In the genomic region with DNA sequence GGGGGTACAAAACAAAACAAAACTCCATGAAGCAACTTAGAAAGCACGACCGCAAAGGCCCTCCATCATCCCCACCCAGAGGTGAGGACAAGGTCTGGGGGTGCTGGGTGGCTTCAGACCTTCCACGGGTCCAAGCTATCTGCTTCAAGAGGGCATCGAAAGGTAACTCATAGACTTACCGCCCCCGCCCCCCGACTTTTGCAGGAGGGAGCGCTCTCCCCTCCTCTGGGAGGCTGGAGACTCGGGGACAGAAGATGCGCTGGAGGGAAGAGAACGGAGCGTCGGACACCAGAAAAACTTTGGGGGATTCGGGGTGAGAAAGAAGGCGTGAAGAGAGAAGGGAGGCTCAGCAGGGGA, we compare ENCODE assay signal across 8 cellular contexts. TPM values are rescaled to one million over a fixed set of nuclear protein-coding genes. Genes with fewer than 3 reads are reported as not detected.
A peak's percentile ranks its signal among the peaks of the same experiment; 100 is the strongest.
DNase-seq lines count a peak whose midpoint lies in the region; ATAC-seq, FAIRE-seq and TF ChIP-seq lines count a peak whose summit lies in the region.

No MANE protein-coding gene starts in this region.

- peaks cover 1% of the 10 kb centered on the region; the same call in 1 of the 2 replicates for H3K27me3 Mint-ChIP-seq in H9 (ENCODE audit: low read depth)
- H3K27me3 Mint-ChIP-seq in activated T-cell treated with anti-CD3 and anti-CD28 coated beads, Interleukin-2, amount 50 U/mL, for 24 hours, result peaks cover 3% of the 10 kb centered on the region
- H3K27me3 Mint-ChIP-seq in stimulated activated memory B cell treated with anti-CD40 and anti-IgM and Interleukin-4, amounts not matched to agents 10 μg/mL and 1 μg/mL and 100 μg/mL, for 72 hours, result peaks cover 21% of the 10 kb centered on the region

- no peak overlapping the region for H2BK5ac ChIP-seq in H9 (ENCODE audit: insufficient read length, low read length)

- peak overlapping the region; percentile 6 for H3K14ac ChIP-seq in H9 (ENCODE audit: insufficient read depth, low read length)

- no peak overlapping the region for H3T11ph ChIP-seq in H9 (ENCODE audit: low read length)

- H3K9me3 Mint-ChIP-seq in H9, result no peaks in the 10 kb centered on the region; a peak in 1 of 5 replicates
- H3K9me3 Mint-ChIP-seq in activated T-cell treated with anti-CD3 and anti-CD28 coated beads, Interleukin-2, amount 50 U/mL, for 24 hours, result no peaks in the 10 kb centered on the region
- H3K9me3 Mint-ChIP-seq in stimulated activated memory B cell treated with anti-CD40 and anti-IgM and Interleukin-4, amounts not matched to agents 10 μg/mL and 1 μg/mL and 100 μg/mL, for 72 hours, result no peaks in the 10 kb centered on the region

- H3K18ac ChIP-seq in H9 (ENCODE audit: insufficient read length, low read depth, low read length), result no peak overlapping the region

- H3K4me1 ChIP-seq in A549, result peaks cover 9% of the 10 kb centered on the region; the same call in 1 of the 3 replicates
- peaks cover 6% of the 10 kb centered on the region; the same call in 1 of the 2 replicates for H3K4me1 ChIP-seq in H9 (ENCODE audit: insufficient read depth, low read length)
- H3K4me1 ChIP-seq in hepatocyte (ENCODE audit: insufficient read depth), result peaks cover 16% of the 10 kb centered on the region

- H2BK12ac ChIP-seq in H9 (ENCODE audit: insufficient read length, low read depth, low read length), result no peak overlapping the region

- H4K5ac ChIP-seq in H9 (ENCODE audit: insufficient read length, low read depth, low read length), result no peak overlapping the region

- no peaks in the 10 kb centered on the region for H4K20me1 ChIP-seq in H9 (ENCODE audit: control insufficient read depth, insufficient read depth, insufficient read length)
- H4K20me1 ChIP-seq in hepatocyte (ENCODE audit: insufficient read depth, poor library complexity, severe bottlenecking), result no peaks in the 10 kb centered on the region

- H3K4me3 ChIP-seq in A549 (peak overlapping the region; percentile 91), hepatocyte (peak overlapping the region; percentile 76)

- H3K79me1 ChIP-seq in H9 (ENCODE audit: insufficient read depth, low read depth, low read length, poor library complexity, severe bottlenecking), result no peaks in the 10 kb centered on the region

- H3K27me3 ChIP-seq in H9 (ENCODE audit: insufficient read depth, low read length) (no peaks in the 10 kb centered on the region), hepatocyte (no peaks in the 10 kb centered on the region)

- no peaks in the 10 kb centered on the region for H3K79me2 ChIP-seq in H9 (ENCODE audit: insufficient read depth, low read length)
- H3K79me2 ChIP-seq in hepatocyte, result peaks cover 28% of the 10 kb centered on the region

- POLR2A ChIA-PET in A549 (lab: Yijun Ruan, JAX), result no interaction called here

- TF ChIP-seq RAD21 in A549 (conservative IDR thresholded peaks at IDR 0.05 in 1 of 2, IDR thresholded peaks at IDR 0.05 in 1 of 2), result no peak

- H3K23me2 ChIP-seq in H9 (ENCODE audit: insufficient read length, low read depth, low read length, poor library complexity, severe bottlenecking), result peaks cover 10% of the 10 kb centered on the region

- H3K36me3 ChIP-seq in hepatocyte (replicated peaks; ENCODE audit: insufficient read depth, low read depth), result no peaks in the 10 kb centered on the region

- CTCF ChIA-PET in A549 (lab: Yijun Ruan, JAX), result interaction anchor here (1.2 to 2.4 kb wide), 2 partner anchors 14 to 59 kb away, joined by 5 to 6 read pairs; no protein-coding TSS in a partner anchor

- TF ChIP-seq POLR2A in A549 (IDR thresholded peaks at IDR 0.05; ENCODE audit: low read length), result no peak

- H2AK5ac ChIP-seq in H9 (ENCODE audit: insufficient read length, low read length), result no peak overlapping the region

- no peak overlapping the region for H2BK20ac ChIP-seq in H9 (ENCODE audit: low read depth, low read length, poor library complexity, severe bottlenecking)

- peak overlapping the region in 1 of 3 experiments; percentile 87; a peak in 1 of 7 replicates for H3K27ac Mint-ChIP-seq in H9
- H3K27ac Mint-ChIP-seq in activated T-cell treated with anti-CD3 and anti-CD28 coated beads, Interleukin-2, amount 50 U/mL, for 24 hours, result peak overlapping the region; percentile 55
- peak overlapping the region; percentile 77 for H3K27ac Mint-ChIP-seq in stimulated activated memory B cell treated with anti-CD40 and anti-IgM and Interleukin-4, amounts not matched to agents 10 μg/mL and 1 μg/mL and 100 μg/mL, for 72 hours

- H3K9ac ChIP-seq in H9 (ENCODE audit: extremely low read depth, insufficient read length, low read length), result no peak overlapping the region

- H2BK15ac ChIP-seq in H9 (ENCODE audit: low read depth, low read length), result no peak overlapping the region

- no peak overlapping the region for H3K56ac ChIP-seq in H9 (ENCODE audit: insufficient read length, low read depth, low read length)

- H3K9me2 ChIP-seq in hepatocyte (replicated peaks; ENCODE audit: insufficient read depth), result no peaks in the 10 kb centered on the region

- H3K4ac ChIP-seq in H9 (ENCODE audit: low read depth, low read length), result no peak overlapping the region

- H3K23ac ChIP-seq in H9 (ENCODE audit: insufficient read length, low read depth, low read length), result no peak overlapping the region

- H3K36me3 Mint-ChIP-seq in H9 (ENCODE audit: insufficient read depth in 1 of 3, low read depth in 3 of 3), result peaks cover 0 to 5% (median 0%) of the 10 kb centered on the region in 3 experiments; a peak in 3 of 7 replicates
- peaks cover 8% of the 10 kb centered on the region for H3K36me3 Mint-ChIP-seq in activated T-cell treated with anti-CD3 and anti-CD28 coated beads, Interleukin-2, amount 50 U/mL, for 24 hours (ENCODE audit: low read depth)
- H3K36me3 Mint-ChIP-seq in stimulated activated memory B cell treated with anti-CD40 and anti-IgM and Interleukin-4, amounts not matched to agents 10 μg/mL and 1 μg/mL and 100 μg/mL, for 72 hours, result peaks cover 20% of the 10 kb centered on the region

- H3K9me3 ChIP-seq in A549, result no peaks in the 10 kb centered on the region
- H3K9me3 ChIP-seq in H9 (ENCODE audit: control insufficient read depth, low read depth, low read length), result no peaks in the 10 kb centered on the region
- no peaks in the 10 kb centered on the region for H3K9me3 ChIP-seq in hepatocyte (ENCODE audit: low read depth)

- peaks cover 25 to 27% of the 10 kb centered on the region in 2 experiments for H3K4me1 Mint-ChIP-seq in H9
- peaks cover 17% of the 10 kb centered on the region for H3K4me1 Mint-ChIP-seq in activated T-cell treated with anti-CD3 and anti-CD28 coated beads, Interleukin-2, amount 50 U/mL, for 24 hours (ENCODE audit: low read depth)
- H3K4me1 Mint-ChIP-seq in stimulated activated memory B cell treated with anti-CD40 and anti-IgM and Interleukin-4, amounts not matched to agents 10 μg/mL and 1 μg/mL and 100 μg/mL, for 72 hours, result peaks cover 24% of the 10 kb centered on the region

- TF ChIP-seq EP300 in A549 (IDR thresholded peaks at IDR 0.05), result no peak

- H3K4me3 Mint-ChIP-seq in H9, result peak overlapping the region; percentile 82 to 94
- H3K4me3 Mint-ChIP-seq in activated T-cell treated with anti-CD3 and anti-CD28 coated beads, Interleukin-2, amount 50 U/mL, for 24 hours, result peak overlapping the region; percentile 77
- H3K4me3 Mint-ChIP-seq in stimulated activated memory B cell treated with anti-CD40 and anti-IgM and Interleukin-4, amounts not matched to agents 10 μg/mL and 1 μg/mL and 100 μg/mL, for 72 hours, result peak overlapping the region; percentile 91

- no peak overlapping the region for H2BK120ac ChIP-seq in H9 (ENCODE audit: low read depth, low read length, poor library complexity, severe bottlenecking)

- peak overlapping the region; percentile 76 to 83 for H3K27ac ChIP-seq in A549
- H3K27ac ChIP-seq in H9 (ENCODE audit: insufficient read length, low read depth, low read length), result no peak overlapping the region
- peak overlapping the region; percentile 29 for H3K27ac ChIP-seq in hepatocyte

- 17% methylated on average over 14 of the region's 15 CpGs for WGBS in A549 (ENCODE audit: missing lambda C conversion rate)
- no CpG with 5 or more reads among the region's 15 CpGs for WGBS in H9 (ENCODE audit: extremely low coverage, insufficient read length, low lambda C conversion rate)
- 3% methylated on average over 12 of the region's 15 CpGs for WGBS in hepatocyte (ENCODE audit: low lambda C conversion rate, missing lambda C conversion rate)

- TF ChIP-seq CTCF in A549 (IDR thresholded peaks at IDR 0.05) (no peak), H9 (conservative IDR thresholded peaks at IDR 0.05) (no peak), hepatocyte (IDR thresholded peaks at IDR 0.05; ENCODE audit: poor library complexity) (no peak)

- no peak overlapping the region for H4K8ac ChIP-seq in H9 (replicated peaks; ENCODE audit: insufficient read length, low read depth, low read length)

- peak in 1 of 2 experiments; percentile 50; a peak in 3 of 6 replicates for ATAC-seq in A549
- peak; percentile 42 for ATAC-seq in stimulated activated memory B cell treated with anti-CD40 and anti-IgM and Interleukin-4, amounts not matched to agents 10 μg/mL and 1 μg/mL and 100 μg/mL, for 72 hours
- no peak for ATAC-seq in HG03025 (IDR thresholded peaks at IDR 0.05; ENCODE audit: low FRiP score, unreplicated experiment)
- no peak for ATAC-seq in HG03378 (IDR thresholded peaks at IDR 0.05; ENCODE audit: unreplicated experiment)

- H4K91ac ChIP-seq in H9 (ENCODE audit: insufficient read length, low read depth, low read length), result no peak overlapping the region

- DNase-seq in A549 (ENCODE audit: low read depth in 1 of 2, low spot score in 1 of 2) (no peak), H9 (no peak), hepatocyte (ENCODE audit: low spot score) (no peak), NOMO-1 (lab: John Stamatoyannopoulos, UW; ENCODE audit: unreplicated experiment in 2 of 2) (no peak)
- DNase-seq in activated T-cell treated with anti-CD3 and anti-CD28 coated beads, Interleukin-2, amount 50 U/mL, for 24 hours, result peak; percentile 32

- no peak for FAIRE-seq in A549 (lab: Jason Lieb, UNC)

- H2AFZ ChIP-seq in H9 (ENCODE audit: low read length) (no peak overlapping the region), hepatocyte (peak overlapping the region; percentile 65)

- H3K4me2 ChIP-seq in A549 (peak overlapping the region; percentile 90), H9 (ENCODE audit: insufficient read depth, insufficient read length, low read length) (peak overlapping the region; percentile 53), hepatocyte (peak overlapping the region; percentile 91)

TF ChIP-seq in A549, 52 proteins besides CTCF, POLR2A, EP300 and RAD21:
- TF ChIP-seq RNF2 (IDR thresholded peaks at IDR 0.05; ENCODE audit: borderline replicate concordance, low read depth), result no peak

RNA-seq across cellular contexts. Expression of gene STON1, which starts 0.3 kb away (rescaled TPM):
- polyA plus RNA-seq in A549 (2011; rRNA removed) (1.0 and 1.2 TPM in 2 replicates), A549 (2017; fragmentation: RNase III; extraction: RNeasy Plus Mini Kit Qiagen cat#74134 plus additional on column Dnase treatment) (0.55 to 0.88 TPM (median 0.86 TPM) in 3 replicates), hepatocyte (10.4 and 12.2 TPM in 2 replicates)
- polyA plus RNA-seq in A549 (2012; cell fraction: cytosol; rRNA removed), result 0.16 and 0.25 TPM in 2 replicates
- 1.2 and 1.3 TPM in 2 replicates for polyA plus RNA-seq in A549 (2012; cell fraction: nucleus; rRNA removed)
- polyA minus RNA-seq in A549 (2011; rRNA and poly(A)+ RNA removed), result 0.66 and 0.92 TPM in 2 replicates
- total RNA-seq in H9 (2021) (4.9 and 5.5 TPM in 2 replicates), hepatocyte (21.6 and 22.0 TPM in 2 replicates)
